ENCODE assay signal across 23 cellular contexts in genomic region chr1:219109424-219110018, GRCh38.
DNase-seq lines count a peak whose midpoint lies in the region; ATAC-seq and TF ChIP-seq lines count a peak whose summit lies in the region.
"Had no signal": no experiment of that assay in that cellular context is flagged by ENCODE, and none has a peak within 500 bp of the region (broad histone marks: within the 10 kb centered on the region; RNA-seq: fewer than 3 reads in every experiment).

No MANE protein-coding gene starts in this region.

- H3K4me3 ChIP-seq in osteoblast (ENCODE audit: insufficient read depth, low read length) = no peak overlapping the region
- no peak overlapping the region for H3K4me3 ChIP-seq in lower lobe of right lung
- H3K4me3 ChIP-seq: gastroesophageal sphincter, lung, spleen, transverse colon had no signal

- TF ChIP-seq CTCF in osteoblast (IDR thresholded peaks at IDR 0.05; ENCODE audit: extremely low read depth, low read depth, low read length) = no peak
- no peak for TF ChIP-seq CTCF in lower lobe of right lung (IDR thresholded peaks at IDR 0.05)

- H3K36me3 ChIP-seq in osteoblast (ENCODE audit: insufficient read depth, low read length) (no peaks in the 10 kb centered on the region), lower lobe of right lung (no peaks in the 10 kb centered on the region)
- H3K36me3 ChIP-seq: gastroesophageal sphincter, spleen, transverse colon had no signal

- ATAC-seq in GM19324 (IDR thresholded peaks at IDR 0.05; ENCODE audit: low FRiP score, unreplicated experiment) (peak; percentile 77), GM21717 (IDR thresholded peaks at IDR 0.05; ENCODE audit: unreplicated experiment) (peak; percentile 69), HG03280 (IDR thresholded peaks at IDR 0.05; ENCODE audit: unreplicated experiment) (peak; percentile 64), lower lobe of right lung (no peak), HG03565 (IDR thresholded peaks at IDR 0.05; ENCODE audit: unreplicated experiment) (no peak)
- ATAC-seq: activated T-helper 17 cell treated with anti-CD3 and anti-CD28 coated beads, Interleukin-2, amount 50 U/mL, for 72 hours; esophagus mucosa; gastroesophageal sphincter; stimulated activated naive CD8-positive, alpha-beta T cell treated with anti-CD3 and anti-CD28 coated beads, Interleukin-15, amount 100 ng/mL, for 72 hours had no signal

- H3K79me2 ChIP-seq in osteoblast (ENCODE audit: insufficient read depth, low read length) = no peaks in the 10 kb centered on the region

- H2AFZ ChIP-seq in osteoblast (ENCODE audit: low read length) = peak overlapping the region; percentile 17

- no peak overlapping the region for H3K4me2 ChIP-seq in osteoblast (ENCODE audit: insufficient read depth, low read length)

- no peaks in the 10 kb centered on the region for H3K4me1 ChIP-seq in osteoblast (ENCODE audit: insufficient read depth, low read length)
- no peaks in the 10 kb centered on the region for H3K4me1 ChIP-seq in lower lobe of right lung
- H3K4me1 ChIP-seq: gastroesophageal sphincter, spleen, transverse colon had no signal

- no peak for DNase-seq in osteoblast (ENCODE audit: insufficient read length, low spot score, missing footprints)
- no peak for DNase-seq in T1000 (lab: John Stamatoyannopoulos, UW)
- DNase-seq in lower lobe of right lung = no peak
- DNase-seq: activated CD4-positive, alpha-beta T cell treated with anti-CD3 and anti-CD28 coated beads for 48 hours; activated naive CD8-positive, alpha-beta T cell treated with anti-CD3 and anti-CD28 coated beads, Interleukin-2, amount 10 ng/mL, durations not matched to agents 7 days and 5 days; CD8-positive, alpha-beta memory T cell; DMS53; effector CD8-positive, alpha-beta T cell; NCI-H510A treated with DMSO at 0.1 percent for 48 hours; occipital lobe; retina; spleen; stimulated activated CD4-positive, alpha-beta T cell treated with anti-CD3 and anti-CD28 coated beads, Interleukin-4, amount 100 ng/mL, for 24 hours; stimulated activated naive CD8-positive, alpha-beta T cell treated with anti-CD3 and anti-CD28 coated beads, Interleukin-15, amount 100 ng/mL, for 72 hours; transverse colon had no signal

- H4K20me1 ChIP-seq in osteoblast (ENCODE audit: insufficient read depth, low read length) = no peaks in the 10 kb centered on the region

- no peaks in the 10 kb centered on the region for H3K9me3 ChIP-seq in osteoblast (ENCODE audit: low read depth, low read length)
- H3K9me3 ChIP-seq in lower lobe of right lung = peaks cover 7% of the 10 kb centered on the region

- H3K27me3 ChIP-seq in osteoblast (ENCODE audit: insufficient read depth, low read length) (no peaks in the 10 kb centered on the region), lower lobe of right lung (ENCODE audit: low read depth) (no peaks in the 10 kb centered on the region)
- H3K27me3 ChIP-seq: gastroesophageal sphincter, transverse colon had no signal

- H3K27ac ChIP-seq in osteoblast (ENCODE audit: low read depth, low read length) = no peak overlapping the region
- H3K27ac ChIP-seq in lower lobe of right lung = no peak overlapping the region
- H3K27ac ChIP-seq: gastroesophageal sphincter, spleen, transverse colon had no signal

- intact Hi-C loops in lower lobe of right lung (cut with DNase I) = no loop called here

Comparison
In these comparisons a context has a peak if more than half of its experiments do, and no peak if none do; other contexts are left out.
1. ATAC-seq: peak in GM19324 (single experiment), GM21717 (single experiment) and HG03280 (single experiment); none in lower lobe of right lung (0 of 2) and HG03565 (single experiment).